In genomic region chr2:31379102-31379501, GRCh38 we compare ENCODE assay signal across 30 cellular contexts. TPM values are rescaled to one million over a fixed set of nuclear protein-coding genes. Genes with fewer than 3 reads are reported as not detected.
"Had no signal": no experiment of that assay in that cellular context is flagged by ENCODE, and none has a peak within 500 bp of the region (broad histone marks: within the 10 kb centered on the region; RNA-seq: fewer than 3 reads in every experiment).

No MANE protein-coding gene starts in this region.

- H3K27ac ChIP-seq: adrenal gland, hepatocyte, left lung, skin epidermis, thoracic aorta had no signal

- H3K36me3 Mint-ChIP-seq: activated naive CD8-positive, alpha-beta T cell treated with anti-CD3 and anti-CD28 coated beads for 36 hours; brain; stimulated activated effector memory CD8-positive, alpha-beta T cell treated with anti-CD3 and anti-CD28 coated beads, Interleukin-12 subunit alpha, Interleukin-12 subunit beta, amount 100 ng/mL, for 72 hours had no signal

- H3K9me3 Mint-ChIP-seq: activated B cell treated with CpG ODN at 0.5 μM for 24 hours; activated naive CD8-positive, alpha-beta T cell treated with anti-CD3 and anti-CD28 coated beads for 36 hours; brain; dendritic cell treated with granulocyte-macrophage colony-stimulating factor and Interleukin-4, amounts not matched to agents 40 ng/mL and 50 ng/mL, for 4 days; nephron; stimulated activated naive CD8-positive, alpha-beta T cell treated with anti-CD3 and anti-CD28 coated beads, Interleukin-15, Interleukin-2, amounts not matched to agents 100 ng/mL and 50 ng/mL, for 24 hours had no signal

- H3K4me1 Mint-ChIP-seq: activated B cell treated with CpG ODN at 0.5 μM for 24 hours, brain, nephron had no signal

- H3K36me3 ChIP-seq: adrenal gland, left lung, thoracic aorta had no signal

- H3K4me3 ChIP-seq: adrenal gland, hepatocyte, left lung, lung, mucosa of descending colon, skin epidermis, thoracic aorta had no signal

- H3K4me3 Mint-ChIP-seq: activated B cell treated with CpG ODN at 0.5 μM for 24 hours; activated CD4-positive, alpha-beta T cell treated with anti-CD3 and anti-CD28 coated beads for 36 hours; activated naive CD8-positive, alpha-beta T cell treated with anti-CD3 and anti-CD28 coated beads for 36 hours; brain; dendritic cell treated with granulocyte-macrophage colony-stimulating factor and Interleukin-4, amounts not matched to agents 40 ng/mL and 50 ng/mL, for 4 days; nephron; stimulated activated effector memory CD8-positive, alpha-beta T cell treated with anti-CD3 and anti-CD28 coated beads, Interleukin-12 subunit alpha, Interleukin-12 subunit beta, amount 100 ng/mL, for 72 hours; stimulated activated naive CD8-positive, alpha-beta T cell treated with anti-CD3 and anti-CD28 coated beads, Interleukin-15, Interleukin-2, amounts not matched to agents 100 ng/mL and 50 ng/mL, for 24 hours had no signal

- H3K4me1 ChIP-seq: adrenal gland, left lung had no signal

- H3K27me3 ChIP-seq: adrenal gland, hepatocyte, left lung had no signal

- H3K27me3 Mint-ChIP-seq: activated CD4-positive, alpha-beta T cell treated with anti-CD3 and anti-CD28 coated beads for 36 hours; activated naive CD8-positive, alpha-beta T cell treated with anti-CD3 and anti-CD28 coated beads for 36 hours; stimulated activated naive CD8-positive, alpha-beta T cell treated with anti-CD3 and anti-CD28 coated beads, Interleukin-15, Interleukin-2, amounts not matched to agents 100 ng/mL and 50 ng/mL, for 24 hours had no signal

- FAIRE-seq: frontal cortex, urothelium cell line had no signal

- DNase-seq: activated B cell treated with CpG ODN at 0.5 μM for 24 hours; activated CD4-positive, alpha-beta T cell treated with anti-CD3 and anti-CD28 coated beads for 36 hours; activated CD4-positive, alpha-beta T cell treated with anti-CD3 and anti-CD28 coated beads, Interleukin-2, amount 50 U/mL, for 4 hours; activated CD8-positive, alpha-beta memory T cell treated with anti-CD3 and anti-CD28 coated beads for 24 hours; activated effector memory CD4-positive, alpha-beta T cell treated with Interleukin-2 at 50 U/mL for 16 hours; activated naive CD4-positive, alpha-beta T cell treated with Interleukin-2 at 50 U/mL for 16 hours; activated naive CD8-positive, alpha-beta T cell treated with anti-CD3 and anti-CD28 coated beads for 36 hours; adrenal gland; aorta; central memory CD4-positive, alpha-beta T cell; effector CD8-positive, alpha-beta T cell; kidney glomerular epithelial cell; left lung; posterior cingulate gyrus; stimulated activated CD4-positive, alpha-beta T cell treated with anti-CD3 and anti-CD28 coated beads, Interleukin-4, amount 100 ng/mL, for 24 hours had no signal

- H3K27ac Mint-ChIP-seq: activated B cell treated with CpG ODN at 0.5 μM for 24 hours; activated CD4-positive, alpha-beta T cell treated with anti-CD3 and anti-CD28 coated beads for 36 hours; activated naive CD8-positive, alpha-beta T cell treated with anti-CD3 and anti-CD28 coated beads for 36 hours; brain; dendritic cell treated with granulocyte-macrophage colony-stimulating factor and Interleukin-4, amounts not matched to agents 40 ng/mL and 50 ng/mL, for 4 days; nephron; stimulated activated effector memory CD8-positive, alpha-beta T cell treated with anti-CD3 and anti-CD28 coated beads, Interleukin-12 subunit alpha, Interleukin-12 subunit beta, amount 100 ng/mL, for 72 hours; stimulated activated naive CD8-positive, alpha-beta T cell treated with anti-CD3 and anti-CD28 coated beads, Interleukin-15, Interleukin-2, amounts not matched to agents 100 ng/mL and 50 ng/mL, for 24 hours had no signal

- ATAC-seq: activated CD4-positive, alpha-beta T cell treated with anti-CD3 and anti-CD28 coated beads for 36 hours; left lung; sciatic nerve; SK-N-SH treated with all-trans-retinoic acid at 6 μM for 48 hours; stimulated activated effector memory CD8-positive, alpha-beta T cell treated with anti-CD3 and anti-CD28 coated beads, Interleukin-12 subunit alpha, Interleukin-12 subunit beta, amount 100 ng/mL, for 72 hours had no signal

- H3K9me3 ChIP-seq: adrenal gland, left lung, mucosa of descending colon, thoracic aorta had no signal

RNA-seq across cellular contexts. Expression of gene XDH, which starts 35.4 kb away (rescaled TPM):
- total RNA-seq: activated B cell treated with CpG ODN at 0.5 μM for 24 hours; activated naive CD8-positive, alpha-beta T cell treated with anti-CD3 and anti-CD28 coated beads for 36 hours; adrenal gland; aorta; frontal cortex; subcutaneous adipose tissue; thoracic aorta had no signal
